In the genomic region with DNA sequence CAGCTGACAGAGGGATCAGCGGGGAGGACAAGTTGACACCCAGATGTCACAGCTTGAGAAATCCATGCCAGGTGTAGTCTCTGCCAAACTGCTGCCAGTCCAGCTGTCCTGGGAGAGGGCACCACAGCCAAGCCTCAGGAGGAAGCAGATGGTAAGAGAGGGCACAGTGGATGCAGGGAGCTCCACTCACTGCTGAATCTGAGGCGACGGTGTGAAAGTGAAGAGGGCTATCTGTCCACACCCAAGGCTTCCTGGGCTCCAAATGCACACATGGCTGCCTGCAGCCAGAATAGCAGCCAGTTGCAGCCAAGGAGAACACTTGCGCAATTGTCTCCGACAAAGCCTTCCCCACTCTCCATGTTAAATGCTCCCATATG, we compare ENCODE assay signal across 25 cellular contexts.
DNase-seq lines count a peak whose midpoint lies in the region; ATAC-seq, FAIRE-seq and TF ChIP-seq lines count a peak whose summit lies in the region.
"Had no signal": no experiment of that assay in that cellular context is flagged by ENCODE, and none has a peak within 500 bp of the region (broad histone marks: within the 10 kb centered on the region; RNA-seq: fewer than 3 reads in every experiment).

No MANE protein-coding gene starts in this region.

- ATAC-seq in left lobe of liver (no peak), sciatic nerve (peak; percentile 88), GM21737 (IDR thresholded peaks at IDR 0.05; ENCODE audit: unreplicated experiment) (no peak), HG02981 (IDR thresholded peaks at IDR 0.05; ENCODE audit: unreplicated experiment) (no peak)
- ATAC-seq: activated CD8-positive, alpha-beta memory T cell treated with anti-CD3 and anti-CD28 coated beads, Interleukin-2, amount 10 ng/mL, durations not matched to agents 7 days and 5 days; activated T-cell treated with anti-CD3 and anti-CD28 coated beads, Interleukin-2, amount 50 U/mL, for 72 hours had no signal

- H3K4me3 ChIP-seq in bronchial epithelial cell (ENCODE audit: low read depth, low read length) = no peak overlapping the region
- H3K4me3 ChIP-seq: spleen, tibial nerve had no signal

- H3K36me3 ChIP-seq in bronchial epithelial cell (ENCODE audit: control insufficient read depth, insufficient read depth, low read length) = no peaks in the 10 kb centered on the region
- H3K36me3 ChIP-seq: spleen, tibial nerve had no signal

- FAIRE-seq in bronchial epithelial cell (lab: Jason Lieb, UNC) (peak; percentile 32), GM19239 (lab: Jason Lieb, UNC) (no peak)
- FAIRE-seq: H54 had no signal

- TF ChIP-seq CTCF in bronchial epithelial cell (IDR thresholded peaks at IDR 0.05; ENCODE audit: insufficient read depth, low read length, severe bottlenecking) = no peak

- intact Hi-C loops in sciatic nerve (cut with DNase I) = no loop called here

- no peaks in the 10 kb centered on the region for H3K27me3 ChIP-seq in bronchial epithelial cell (ENCODE audit: control insufficient read depth, insufficient read depth, low read length)
- H3K27me3 ChIP-seq: tibial nerve had no signal

- peak; percentile 5 for DNase-seq in NCI-H2171 treated with DMSO at 0.1 percent for 48 hours (lab: John Stamatoyannopoulos, UW)
- DNase-seq in NCI-H2171 (lab: John Stamatoyannopoulos, UW) = no peak
- DNase-seq in bronchial epithelial cell (ENCODE audit: low read depth) = no peak
- DNase-seq in left lobe of liver (ENCODE audit: low spot score) = peak; percentile 70
- DNase-seq in sciatic nerve (ENCODE audit: low spot score) = peak; percentile 63
- no peak for DNase-seq in GM19239 (ENCODE audit: insufficient read length, low spot score)
- DNase-seq: activated CD4-positive, alpha-beta T cell treated with anti-CD3 and anti-CD28 coated beads, Interleukin-2, amount 50 U/mL, for 1 hour; activated CD8-positive, alpha-beta memory T cell treated with anti-CD3 and anti-CD28 coated beads, Interleukin-2, amount 10 ng/mL, durations not matched to agents 7 days and 5 days; activated naive CD4-positive, alpha-beta T cell treated with Interleukin-2 at 50 U/mL for 16 hours; activated T-cell treated with anti-CD3 and anti-CD28 coated beads, Interleukin-2, amount 50 U/mL, for 72 hours; effector CD8-positive, alpha-beta T cell; erythroblast; foreskin fibroblast; mesendoderm; MM.1S; naive B cell; NCI-H1417; NK-92 treated with Interleukin-12 subunit alpha and Interleukin-12 subunit beta, amount 100 ng/mL, for 24 hours; occipital lobe; spleen; SW 1271 had no signal

Comparison
In these comparisons a context has a peak if more than half of its experiments do, and no peak if none do; other contexts are left out.
1. DNase-seq: peak in NCI-H2171 treated with DMSO at 0.1 percent for 48 hours (single experiment), left lobe of liver (single experiment) and sciatic nerve (single experiment); none in NCI-H2171 (single experiment), bronchial epithelial cell (single experiment) and GM19239 (single experiment).